Comparison of ENCODE assay signal across 29 cellular contexts in the genomic region with DNA sequence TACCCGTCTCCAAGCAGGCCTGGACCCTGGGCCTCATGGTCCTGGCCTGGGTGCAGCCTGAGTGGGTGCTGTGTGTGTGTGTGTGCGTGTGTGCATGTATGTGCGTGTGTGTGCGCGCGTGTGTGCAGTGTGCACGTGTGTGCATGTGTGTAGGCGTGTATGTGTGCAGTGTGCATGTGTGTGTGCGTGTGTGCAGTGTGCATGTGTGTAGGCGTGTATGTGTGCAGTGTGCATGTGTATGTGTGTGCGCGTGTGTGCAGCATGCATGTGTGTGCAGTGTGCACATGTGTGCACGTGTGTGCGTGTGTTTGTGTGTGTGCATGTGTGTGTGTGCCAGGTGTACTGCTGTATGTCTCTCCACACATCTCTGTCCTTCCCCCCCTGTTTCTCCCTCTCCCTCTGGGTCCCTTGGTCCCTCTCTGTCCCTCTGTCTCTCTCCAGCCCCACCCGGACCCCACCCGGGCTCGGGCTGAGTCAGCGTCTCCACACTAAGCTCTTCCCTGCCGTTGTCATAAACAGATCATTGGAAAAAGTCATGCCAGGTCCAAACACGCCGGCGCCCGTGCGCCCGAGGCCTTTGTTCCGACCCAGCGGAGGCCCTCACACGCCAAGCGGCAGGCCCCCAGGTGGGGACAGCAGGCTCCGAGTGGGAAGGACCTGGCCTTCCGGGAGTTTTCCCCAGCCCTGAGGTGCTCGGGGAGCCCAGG. TPM values are rescaled to one million over a fixed set of nuclear protein-coding genes. Genes with fewer than 3 reads are reported as not detected.
"Had no signal": no experiment of that assay in that cellular context is flagged by ENCODE, and none has a peak within 500 bp of the region (broad histone marks: within the 10 kb centered on the region; RNA-seq: fewer than 3 reads in every experiment).

No MANE protein-coding gene starts in this region.

- H3K9ac ChIP-seq: parathyroid adenoma had no signal

- ATAC-seq: heart left ventricle, left cardiac atrium, sciatic nerve, T-helper 17 cell, upper lobe of right lung had no signal

- H3K9me3 ChIP-seq: upper lobe of right lung had no signal

- H3K4me1 ChIP-seq: esophagus muscularis mucosa, heart left ventricle, parathyroid adenoma, upper lobe of right lung had no signal

- H3K4me3 Mint-ChIP-seq: activated CD4-positive, alpha-beta memory T cell treated with anti-CD3 and anti-CD28 coated beads for 36 hours; activated naive CD8-positive, alpha-beta T cell treated with anti-CD3 and anti-CD28 coated beads, Interleukin-2, amount 10 ng/mL, durations not matched to agents 7 days and 5 days; dendritic cell treated with granulocyte-macrophage colony-stimulating factor and Interleukin-4, amounts not matched to agents 40 ng/mL and 50 ng/mL, for 4 days; memory B cell; nephron; T-helper 17 cell had no signal

- H2AFZ ChIP-seq: parathyroid adenoma had no signal

- H3K4me3 ChIP-seq: cardiac muscle cell, esophagus muscularis mucosa, heart left ventricle, smooth muscle cell, upper lobe of right lung had no signal

- H3K9me3 Mint-ChIP-seq: activated CD4-positive, alpha-beta memory T cell treated with anti-CD3 and anti-CD28 coated beads for 36 hours; activated naive CD8-positive, alpha-beta T cell treated with anti-CD3 and anti-CD28 coated beads, Interleukin-2, amount 10 ng/mL, durations not matched to agents 7 days and 5 days; dendritic cell treated with granulocyte-macrophage colony-stimulating factor and Interleukin-4, amounts not matched to agents 40 ng/mL and 50 ng/mL, for 4 days had no signal

- H3K27ac Mint-ChIP-seq: activated CD4-positive, alpha-beta memory T cell treated with anti-CD3 and anti-CD28 coated beads for 36 hours; activated naive CD8-positive, alpha-beta T cell treated with anti-CD3 and anti-CD28 coated beads, Interleukin-2, amount 10 ng/mL, durations not matched to agents 7 days and 5 days; dendritic cell treated with granulocyte-macrophage colony-stimulating factor and Interleukin-4, amounts not matched to agents 40 ng/mL and 50 ng/mL, for 4 days; memory B cell; nephron; T-helper 17 cell had no signal

- H3K36me3 ChIP-seq: cardiac muscle cell, esophagus muscularis mucosa, heart left ventricle, upper lobe of right lung had no signal

- FAIRE-seq: endometrium, islet of Langerhans had no signal

- H3K4me1 Mint-ChIP-seq: activated naive CD8-positive, alpha-beta T cell treated with anti-CD3 and anti-CD28 coated beads, Interleukin-2, amount 10 ng/mL, durations not matched to agents 7 days and 5 days; nephron; T-helper 17 cell had no signal

- H3K27me3 ChIP-seq: esophagus muscularis mucosa, heart left ventricle, upper lobe of right lung had no signal

- DNase-seq: activated CD4-positive, alpha-beta memory T cell treated with anti-CD3 and anti-CD28 coated beads for 36 hours; activated CD4-positive, alpha-beta T cell treated with anti-CD3 and anti-CD28 coated beads for 48 hours; activated CD4-positive, CD25-positive, alpha-beta regulatory T cell; activated naive CD4-positive, alpha-beta T cell treated with Interleukin-2 at 50 U/mL for 16 hours; activated naive CD8-positive, alpha-beta T cell treated with anti-CD3 and anti-CD28 coated beads, Interleukin-2, amount 10 ng/mL, durations not matched to agents 7 days and 5 days; activated T-cell treated with anti-CD3 and anti-CD28 coated beads, Interleukin-2, amount 50 U/mL, for 48 hours; amniotic stem cell; effector CD4-positive, alpha-beta T cell; heart left ventricle; left cardiac atrium; nucleus accumbens; stimulated activated CD4-positive, alpha-beta T cell treated with anti-CD3 and anti-CD28 coated beads, Interleukin-15, amount 100 ng/mL, for 24 hours; stimulated activated CD4-positive, alpha-beta T cell treated with anti-CD3 and anti-CD28 coated beads, Interleukin-2, amount 100 ng/mL, for 48 hours; stimulated activated naive CD4-positive, alpha-beta T cell treated with Interleukin-2 at 50 U/mL for 16 hours; SW 1271; T-helper 17 cell; upper lobe of right lung had no signal

- H3K27ac ChIP-seq: cardiac muscle cell, esophagus muscularis mucosa, heart left ventricle, parathyroid adenoma, upper lobe of right lung had no signal

- H3K27me3 Mint-ChIP-seq: memory B cell had no signal

- H3K36me3 Mint-ChIP-seq: activated CD4-positive, alpha-beta memory T cell treated with anti-CD3 and anti-CD28 coated beads for 36 hours; activated naive CD8-positive, alpha-beta T cell treated with anti-CD3 and anti-CD28 coated beads, Interleukin-2, amount 10 ng/mL, durations not matched to agents 7 days and 5 days had no signal

- H3K4me2 ChIP-seq: smooth muscle cell had no signal

RNA-seq across cellular contexts. Expression of gene WNT7B, which starts 34.0 kb away (rescaled TPM):
- total RNA-seq: activated CD4-positive, alpha-beta memory T cell treated with anti-CD3 and anti-CD28 coated beads for 36 hours; activated naive CD8-positive, alpha-beta T cell treated with anti-CD3 and anti-CD28 coated beads, Interleukin-2, amount 10 ng/mL, durations not matched to agents 7 days and 5 days; cardiac muscle cell; esophagus muscularis mucosa; left cardiac atrium; mononuclear cell; myocyte; sciatic nerve; T-helper 17 cell had no signal
- polyA plus RNA-seq: cardiac muscle cell, heart left ventricle had no signal
